Comparison of ENCODE assay signal across 1 cellular context in genomic region chr12:95412826-95413311, GRCh38.
TF ChIP-seq lines count a peak whose summit lies in the region.

No MANE protein-coding gene starts in this region.

TF ChIP-seq in HEK293, 187 proteins besides CTCF, POLR2A, EP300 and RAD21 (continued from another document):
- TF ChIP-seq ZNF18 (tag by site-specific recombination; IDR thresholded peaks at IDR 0.05): no peak
- peak; percentile 51; the same call in 1 of the 2 replicates for TF ChIP-seq PATZ1 (tag by site-specific recombination; IDR thresholded peaks at IDR 0.05)
- TF ChIP-seq ZNF2 (tag by site-specific recombination; IDR thresholded peaks at IDR 0.05): no peak
- 0 out of 2 replicates have a peak, but pooled peaks have one; percentile 29 for TF ChIP-seq ZNF610 (tag by site-specific recombination; IDR thresholded peaks at IDR 0.05; ENCODE audit: borderline replicate concordance)
- no peak for TF ChIP-seq ZFHX2 (tag by site-specific recombination; conservative IDR thresholded peaks at IDR 0.05)
- no peak for TF ChIP-seq ZNF624 (tag by site-specific recombination; IDR thresholded peaks at IDR 0.05)
- no peak for TF ChIP-seq ZNF514 (tag by site-specific recombination; IDR thresholded peaks at IDR 0.05)
- peak; percentile 74; the same call in 1 of the 2 replicates for TF ChIP-seq ZNF843 (tag by site-specific recombination; IDR thresholded peaks at IDR 0.05)
- no peak for TF ChIP-seq ZNF501 (tag by site-specific recombination; IDR thresholded peaks at IDR 0.05)
- peak; percentile 60; the same call in 1 of the 2 replicates for TF ChIP-seq ZNF561 (tag by site-specific recombination; IDR thresholded peaks at IDR 0.05; ENCODE audit: borderline replicate concordance)
- TF ChIP-seq KLF16 (tag by site-specific recombination; IDR thresholded peaks at IDR 0.05): peak; percentile 64
- TF ChIP-seq PRDM10 (tag by site-specific recombination; IDR thresholded peaks at IDR 0.05): no peak
- TF ChIP-seq ZSCAN4 (tag by site-specific recombination; IDR thresholded peaks at IDR 0.05): 0 out of 2 replicates have a peak, but pooled peaks have one; percentile 21
- no peak for TF ChIP-seq ZNF560 (tag by site-specific recombination; IDR thresholded peaks at IDR 0.05; ENCODE audit: borderline replicate concordance)
- no peak for TF ChIP-seq ZNF664 (tag by site-specific recombination; IDR thresholded peaks at IDR 0.05)
- TF ChIP-seq OSR2 (tag by site-specific recombination; IDR thresholded peaks at IDR 0.05): peak; percentile 75
- TF ChIP-seq ZBTB1 (tag by site-specific recombination; IDR thresholded peaks at IDR 0.05): no peak
- TF ChIP-seq ZBTB21 (tag by site-specific recombination; IDR thresholded peaks at IDR 0.05): peak; percentile 67
- 0 out of 2 replicates have a peak, but pooled peaks have one; percentile 22 for TF ChIP-seq MZF1 (tag by site-specific recombination; IDR thresholded peaks at IDR 0.05; ENCODE audit: borderline replicate concordance)
- no peak for TF ChIP-seq GLIS1 (tag by site-specific recombination; IDR thresholded peaks at IDR 0.05)
- TF ChIP-seq ZNF530 (tag by site-specific recombination; IDR thresholded peaks at IDR 0.05; ENCODE audit: low read depth): no peak
- TF ChIP-seq PRDM6 (tag by site-specific recombination; IDR thresholded peaks at IDR 0.05): peak; percentile 79
- TF ChIP-seq ZBTB44 (tag by site-specific recombination; IDR thresholded peaks at IDR 0.05): peak; percentile 73
- TF ChIP-seq ZNF677 (tag by site-specific recombination; IDR thresholded peaks at IDR 0.05): no peak
